In the genomic region with DNA sequence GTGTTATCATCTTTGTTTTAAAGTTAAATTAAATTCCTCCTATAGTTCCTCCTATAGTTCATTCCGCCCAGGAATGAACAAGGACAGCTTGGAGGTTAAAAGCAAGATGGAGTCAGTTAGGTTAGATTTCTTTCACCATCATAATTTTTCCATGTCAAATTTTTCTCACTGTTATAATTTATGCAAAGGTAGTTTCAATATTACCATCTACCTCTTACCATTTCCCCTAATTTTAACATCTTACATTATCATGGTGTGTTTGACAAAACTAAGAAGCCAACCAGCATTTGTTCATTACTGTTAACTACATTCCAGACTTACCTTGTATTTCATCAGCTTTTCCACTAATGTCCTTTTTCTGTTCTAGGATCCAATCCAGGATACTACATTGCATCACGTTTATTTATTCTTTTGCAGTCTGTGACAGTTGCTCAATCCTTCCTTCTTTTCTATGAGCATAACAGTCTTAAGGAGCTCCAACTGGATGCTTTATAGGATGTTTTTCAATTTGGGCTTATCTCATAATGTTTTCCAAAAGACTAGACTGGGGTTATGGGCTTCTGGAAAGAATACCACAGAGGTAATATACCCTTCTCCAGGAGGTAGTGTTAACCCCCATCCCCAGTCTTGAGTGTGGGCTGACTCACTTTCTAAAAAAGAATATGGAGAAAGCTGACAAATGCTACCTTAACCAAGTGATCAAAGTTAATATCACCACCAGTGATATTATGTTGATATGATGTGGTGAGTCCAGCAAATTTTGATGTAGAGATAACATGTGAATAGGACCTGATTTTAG, we compare ENCODE assay signal across 1 cellular context.
A peak's percentile ranks its signal among the peaks of the same experiment; 100 is the strongest.
TF ChIP-seq lines count a peak whose summit lies in the region.

No MANE protein-coding gene starts in this region.

TF ChIP-seq in HEK293, 187 proteins besides CTCF, POLR2A, EP300 and RAD21 (continued from another document and continues in another):
- TF ChIP-seq, protein P1, sequence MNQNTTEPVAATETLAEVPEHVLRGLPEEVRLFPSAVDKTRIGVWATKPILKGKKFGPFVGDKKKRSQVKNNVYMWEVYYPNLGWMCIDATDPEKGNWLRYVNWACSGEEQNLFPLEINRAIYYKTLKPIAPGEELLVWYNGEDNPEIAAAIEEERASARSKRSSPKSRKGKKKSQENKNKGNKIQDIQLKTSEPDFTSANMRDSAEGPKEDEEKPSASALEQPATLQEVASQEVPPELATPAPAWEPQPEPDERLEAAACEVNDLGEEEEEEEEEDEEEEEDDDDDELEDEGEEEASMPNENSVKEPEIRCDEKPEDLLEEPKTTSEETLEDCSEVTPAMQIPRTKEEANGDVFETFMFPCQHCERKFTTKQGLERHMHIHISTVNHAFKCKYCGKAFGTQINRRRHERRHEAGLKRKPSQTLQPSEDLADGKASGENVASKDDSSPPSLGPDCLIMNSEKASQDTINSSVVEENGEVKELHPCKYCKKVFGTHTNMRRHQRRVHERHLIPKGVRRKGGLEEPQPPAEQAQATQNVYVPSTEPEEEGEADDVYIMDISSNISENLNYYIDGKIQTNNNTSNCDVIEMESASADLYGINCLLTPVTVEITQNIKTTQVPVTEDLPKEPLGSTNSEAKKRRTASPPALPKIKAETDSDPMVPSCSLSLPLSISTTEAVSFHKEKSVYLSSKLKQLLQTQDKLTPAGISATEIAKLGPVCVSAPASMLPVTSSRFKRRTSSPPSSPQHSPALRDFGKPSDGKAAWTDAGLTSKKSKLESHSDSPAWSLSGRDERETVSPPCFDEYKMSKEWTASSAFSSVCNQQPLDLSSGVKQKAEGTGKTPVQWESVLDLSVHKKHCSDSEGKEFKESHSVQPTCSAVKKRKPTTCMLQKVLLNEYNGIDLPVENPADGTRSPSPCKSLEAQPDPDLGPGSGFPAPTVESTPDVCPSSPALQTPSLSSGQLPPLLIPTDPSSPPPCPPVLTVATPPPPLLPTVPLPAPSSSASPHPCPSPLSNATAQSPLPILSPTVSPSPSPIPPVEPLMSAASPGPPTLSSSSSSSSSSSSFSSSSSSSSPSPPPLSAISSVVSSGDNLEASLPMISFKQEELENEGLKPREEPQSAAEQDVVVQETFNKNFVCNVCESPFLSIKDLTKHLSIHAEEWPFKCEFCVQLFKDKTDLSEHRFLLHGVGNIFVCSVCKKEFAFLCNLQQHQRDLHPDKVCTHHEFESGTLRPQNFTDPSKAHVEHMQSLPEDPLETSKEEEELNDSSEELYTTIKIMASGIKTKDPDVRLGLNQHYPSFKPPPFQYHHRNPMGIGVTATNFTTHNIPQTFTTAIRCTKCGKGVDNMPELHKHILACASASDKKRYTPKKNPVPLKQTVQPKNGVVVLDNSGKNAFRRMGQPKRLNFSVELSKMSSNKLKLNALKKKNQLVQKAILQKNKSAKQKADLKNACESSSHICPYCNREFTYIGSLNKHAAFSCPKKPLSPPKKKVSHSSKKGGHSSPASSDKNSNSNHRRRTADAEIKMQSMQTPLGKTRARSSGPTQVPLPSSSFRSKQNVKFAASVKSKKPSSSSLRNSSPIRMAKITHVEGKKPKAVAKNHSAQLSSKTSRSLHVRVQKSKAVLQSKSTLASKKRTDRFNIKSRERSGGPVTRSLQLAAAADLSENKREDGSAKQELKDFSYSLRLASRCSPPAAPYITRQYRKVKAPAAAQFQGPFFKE (tag by site-specific recombination; IDR thresholded peaks at IDR 0.05; ENCODE audit: borderline replicate concordance): no peak
- TF ChIP-seq, protein P2, sequence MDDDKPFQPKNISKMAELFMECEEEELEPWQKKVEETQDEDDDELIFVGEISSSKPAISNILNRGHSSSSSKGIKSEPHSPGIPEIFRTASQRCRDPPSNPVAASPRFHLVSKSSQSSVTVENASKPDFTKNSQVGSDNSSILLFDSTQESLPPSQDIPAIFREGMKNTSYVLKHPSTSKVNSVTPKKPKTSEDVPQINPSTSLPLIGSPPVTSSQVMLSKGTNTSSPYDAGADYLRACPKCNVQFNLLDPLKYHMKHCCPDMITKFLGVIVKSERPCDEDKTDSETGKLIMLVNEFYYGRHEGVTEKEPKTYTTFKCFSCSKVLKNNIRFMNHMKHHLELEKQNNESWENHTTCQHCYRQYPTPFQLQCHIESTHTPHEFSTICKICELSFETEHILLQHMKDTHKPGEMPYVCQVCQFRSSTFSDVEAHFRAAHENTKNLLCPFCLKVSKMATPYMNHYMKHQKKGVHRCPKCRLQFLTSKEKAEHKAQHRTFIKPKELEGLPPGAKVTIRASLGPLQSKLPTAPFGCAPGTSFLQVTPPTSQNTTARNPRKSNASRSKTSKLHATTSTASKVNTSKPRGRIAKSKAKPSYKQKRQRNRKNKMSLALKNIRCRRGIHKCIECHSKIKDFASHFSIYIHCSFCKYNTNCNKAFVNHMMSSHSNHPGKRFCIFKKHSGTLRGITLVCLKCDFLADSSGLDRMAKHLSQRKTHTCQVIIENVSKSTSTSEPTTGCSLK (tag by site-specific recombination; IDR thresholded peaks at IDR 0.05): no peak
- TF ChIP-seq, protein P3, sequence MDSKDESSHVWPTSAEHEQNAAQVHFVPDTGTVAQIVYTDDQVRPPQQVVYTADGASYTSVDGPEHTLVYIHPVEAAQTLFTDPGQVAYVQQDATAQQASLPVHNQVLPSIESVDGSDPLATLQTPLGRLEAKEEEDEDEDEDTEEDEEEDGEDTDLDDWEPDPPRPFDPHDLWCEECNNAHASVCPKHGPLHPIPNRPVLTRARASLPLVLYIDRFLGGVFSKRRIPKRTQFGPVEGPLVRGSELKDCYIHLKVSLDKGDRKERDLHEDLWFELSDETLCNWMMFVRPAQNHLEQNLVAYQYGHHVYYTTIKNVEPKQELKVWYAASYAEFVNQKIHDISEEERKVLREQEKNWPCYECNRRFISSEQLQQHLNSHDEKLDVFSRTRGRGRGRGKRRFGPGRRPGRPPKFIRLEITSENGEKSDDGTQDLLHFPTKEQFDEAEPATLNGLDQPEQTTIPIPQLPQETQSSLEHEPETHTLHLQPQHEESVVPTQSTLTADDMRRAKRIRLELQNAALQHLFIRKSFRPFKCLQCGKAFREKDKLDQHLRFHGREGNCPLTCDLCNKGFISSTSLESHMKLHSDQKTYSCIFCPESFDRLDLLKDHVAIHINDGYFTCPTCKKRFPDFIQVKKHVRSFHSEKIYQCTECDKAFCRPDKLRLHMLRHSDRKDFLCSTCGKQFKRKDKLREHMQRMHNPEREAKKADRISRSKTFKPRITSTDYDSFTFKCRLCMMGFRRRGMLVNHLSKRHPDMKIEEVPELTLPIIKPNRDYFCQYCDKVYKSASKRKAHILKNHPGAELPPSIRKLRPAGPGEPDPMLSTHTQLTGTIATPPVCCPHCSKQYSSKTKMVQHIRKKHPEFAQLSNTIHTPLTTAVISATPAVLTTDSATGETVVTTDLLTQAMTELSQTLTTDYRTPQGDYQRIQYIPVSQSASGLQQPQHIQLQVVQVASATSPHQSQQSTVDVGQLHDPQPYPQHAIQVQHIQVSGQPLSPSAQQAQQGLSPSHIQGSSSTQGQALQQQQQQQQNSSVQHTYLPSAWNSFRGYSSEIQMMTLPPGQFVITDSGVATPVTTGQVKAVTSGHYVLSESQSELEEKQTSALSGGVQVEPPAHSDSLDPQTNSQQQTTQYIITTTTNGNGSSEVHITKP (tag by site-specific recombination; IDR thresholded peaks at IDR 0.05): peak; percentile 40; the same call in 1 of the 2 replicates
- no peak for TF ChIP-seq ZNF394 (tag by site-specific recombination; IDR thresholded peaks at IDR 0.05; ENCODE audit: borderline replicate concordance)
- TF ChIP-seq ZNF292 (tag by site-specific recombination; IDR thresholded peaks at IDR 0.05; ENCODE audit: borderline replicate concordance, low read depth): no peak
- TF ChIP-seq, protein P4, sequence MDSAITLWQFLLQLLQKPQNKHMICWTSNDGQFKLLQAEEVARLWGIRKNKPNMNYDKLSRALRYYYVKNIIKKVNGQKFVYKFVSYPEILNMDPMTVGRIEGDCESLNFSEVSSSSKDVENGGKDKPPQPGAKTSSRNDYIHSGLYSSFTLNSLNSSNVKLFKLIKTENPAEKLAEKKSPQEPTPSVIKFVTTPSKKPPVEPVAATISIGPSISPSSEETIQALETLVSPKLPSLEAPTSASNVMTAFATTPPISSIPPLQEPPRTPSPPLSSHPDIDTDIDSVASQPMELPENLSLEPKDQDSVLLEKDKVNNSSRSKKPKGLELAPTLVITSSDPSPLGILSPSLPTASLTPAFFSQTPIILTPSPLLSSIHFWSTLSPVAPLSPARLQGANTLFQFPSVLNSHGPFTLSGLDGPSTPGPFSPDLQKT (IDR thresholded peaks at IDR 0.05; ENCODE audit: borderline replicate concordance, low read depth, low read length): no peak
- TF ChIP-seq, protein P5, sequence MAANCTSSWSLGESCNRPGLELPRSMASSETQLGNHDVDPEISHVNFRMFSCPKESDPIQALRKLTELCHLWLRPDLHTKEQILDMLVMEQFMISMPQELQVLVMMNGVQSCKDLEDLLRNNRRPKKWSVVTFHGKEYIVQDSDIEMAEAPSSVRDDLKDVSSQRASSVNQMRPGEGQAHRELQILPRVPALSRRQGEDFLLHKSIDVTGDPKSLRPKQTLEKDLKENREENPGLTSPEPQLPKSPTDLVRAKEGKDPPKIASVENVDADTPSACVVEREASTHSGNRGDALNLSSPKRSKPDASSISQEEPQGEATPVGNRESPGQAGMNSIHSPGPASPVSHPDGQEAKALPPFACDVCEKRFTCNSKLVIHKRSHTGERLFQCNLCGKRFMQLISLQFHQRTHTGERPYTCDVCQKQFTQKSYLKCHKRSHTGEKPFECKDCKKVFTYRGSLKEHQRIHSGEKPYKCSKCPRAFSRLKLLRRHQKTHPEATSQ (tag by site-specific recombination; IDR thresholded peaks at IDR 0.05): no peak
- TF ChIP-seq ZNF701 (tag by site-specific recombination; IDR thresholded peaks at IDR 0.05): no peak
- TF ChIP-seq, protein P6, sequence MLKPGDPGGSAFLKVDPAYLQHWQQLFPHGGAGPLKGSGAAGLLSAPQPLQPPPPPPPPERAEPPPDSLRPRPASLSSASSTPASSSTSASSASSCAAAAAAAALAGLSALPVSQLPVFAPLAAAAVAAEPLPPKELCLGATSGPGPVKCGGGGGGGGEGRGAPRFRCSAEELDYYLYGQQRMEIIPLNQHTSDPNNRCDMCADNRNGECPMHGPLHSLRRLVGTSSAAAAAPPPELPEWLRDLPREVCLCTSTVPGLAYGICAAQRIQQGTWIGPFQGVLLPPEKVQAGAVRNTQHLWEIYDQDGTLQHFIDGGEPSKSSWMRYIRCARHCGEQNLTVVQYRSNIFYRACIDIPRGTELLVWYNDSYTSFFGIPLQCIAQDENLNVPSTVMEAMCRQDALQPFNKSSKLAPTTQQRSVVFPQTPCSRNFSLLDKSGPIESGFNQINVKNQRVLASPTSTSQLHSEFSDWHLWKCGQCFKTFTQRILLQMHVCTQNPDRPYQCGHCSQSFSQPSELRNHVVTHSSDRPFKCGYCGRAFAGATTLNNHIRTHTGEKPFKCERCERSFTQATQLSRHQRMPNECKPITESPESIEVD (tag by site-specific recombination; IDR thresholded peaks at IDR 0.05): peak; percentile 62
- TF ChIP-seq, protein P7, sequence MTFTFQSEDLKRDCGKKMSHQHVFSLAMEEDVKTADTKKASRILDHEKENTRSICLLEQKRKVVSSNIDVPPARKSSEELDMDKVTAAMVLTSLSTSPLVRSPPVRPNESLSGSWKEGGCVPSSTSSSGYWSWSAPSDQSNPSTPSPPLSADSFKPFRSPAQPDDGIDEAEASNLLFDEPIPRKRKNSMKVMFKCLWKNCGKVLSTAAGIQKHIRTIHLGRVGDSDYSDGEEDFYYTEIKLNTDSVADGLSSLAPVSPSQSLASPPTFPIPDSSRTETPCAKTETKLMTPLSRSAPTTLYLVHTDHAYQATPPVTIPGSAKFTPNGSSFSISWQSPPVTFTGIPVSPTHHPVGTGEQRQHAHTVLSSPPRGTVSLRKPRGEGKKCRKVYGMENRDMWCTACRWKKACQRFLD (tag by site-specific recombination; IDR thresholded peaks at IDR 0.05): no peak
- no peak for TF ChIP-seq ZSCAN30 (tag by site-specific recombination; IDR thresholded peaks at IDR 0.05)
- TF ChIP-seq MYNN (tag by site-specific recombination; IDR thresholded peaks at IDR 0.05; ENCODE audit: borderline replicate concordance): no peak
- TF ChIP-seq HOXC10 (CRISPR knock-in tag; IDR thresholded peaks at IDR 0.05): no peak
- no peak for TF ChIP-seq ZNF112 (tag by site-specific recombination; IDR thresholded peaks at IDR 0.05)
- TF ChIP-seq, protein P8, sequence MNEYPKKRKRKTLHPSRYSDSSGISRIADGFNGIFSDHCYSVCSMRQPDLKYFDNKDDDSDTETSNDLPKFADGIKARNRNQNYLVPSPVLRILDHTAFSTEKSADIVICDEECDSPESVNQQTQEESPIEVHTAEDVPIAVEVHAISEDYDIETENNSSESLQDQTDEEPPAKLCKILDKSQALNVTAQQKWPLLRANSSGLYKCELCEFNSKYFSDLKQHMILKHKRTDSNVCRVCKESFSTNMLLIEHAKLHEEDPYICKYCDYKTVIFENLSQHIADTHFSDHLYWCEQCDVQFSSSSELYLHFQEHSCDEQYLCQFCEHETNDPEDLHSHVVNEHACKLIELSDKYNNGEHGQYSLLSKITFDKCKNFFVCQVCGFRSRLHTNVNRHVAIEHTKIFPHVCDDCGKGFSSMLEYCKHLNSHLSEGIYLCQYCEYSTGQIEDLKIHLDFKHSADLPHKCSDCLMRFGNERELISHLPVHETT (tag by site-specific recombination; IDR thresholded peaks at IDR 0.05): no peak
- no peak for TF ChIP-seq ZIC2 (tag by site-specific recombination; IDR thresholded peaks at IDR 0.05)
- no peak for TF ChIP-seq ZNF248 (tag by site-specific recombination; IDR thresholded peaks at IDR 0.05)
- TF ChIP-seq SCRT1 (tag by site-specific recombination; IDR thresholded peaks at IDR 0.05; ENCODE audit: borderline replicate concordance): no peak
- no peak for TF ChIP-seq ZNF433 (tag by site-specific recombination; IDR thresholded peaks at IDR 0.05; ENCODE audit: low read depth)
- no peak for TF ChIP-seq ZNF585B (tag by site-specific recombination; IDR thresholded peaks at IDR 0.05)
- peak; percentile 54; the same call in 1 of the 2 replicates for TF ChIP-seq ZNF404 (tag by site-specific recombination; IDR thresholded peaks at IDR 0.05)
- TF ChIP-seq ZNF785 (tag by site-specific recombination; IDR thresholded peaks at IDR 0.05): no peak
- no peak for TF ChIP-seq ZNF530 (tag by site-specific recombination; IDR thresholded peaks at IDR 0.05; ENCODE audit: low read depth)
- TF ChIP-seq ZNF600 (tag by site-specific recombination; IDR thresholded peaks at IDR 0.05): no peak
- no peak for TF ChIP-seq YY1 (tag by site-specific recombination; IDR thresholded peaks at IDR 0.05)
- TF ChIP-seq, protein P9, sequence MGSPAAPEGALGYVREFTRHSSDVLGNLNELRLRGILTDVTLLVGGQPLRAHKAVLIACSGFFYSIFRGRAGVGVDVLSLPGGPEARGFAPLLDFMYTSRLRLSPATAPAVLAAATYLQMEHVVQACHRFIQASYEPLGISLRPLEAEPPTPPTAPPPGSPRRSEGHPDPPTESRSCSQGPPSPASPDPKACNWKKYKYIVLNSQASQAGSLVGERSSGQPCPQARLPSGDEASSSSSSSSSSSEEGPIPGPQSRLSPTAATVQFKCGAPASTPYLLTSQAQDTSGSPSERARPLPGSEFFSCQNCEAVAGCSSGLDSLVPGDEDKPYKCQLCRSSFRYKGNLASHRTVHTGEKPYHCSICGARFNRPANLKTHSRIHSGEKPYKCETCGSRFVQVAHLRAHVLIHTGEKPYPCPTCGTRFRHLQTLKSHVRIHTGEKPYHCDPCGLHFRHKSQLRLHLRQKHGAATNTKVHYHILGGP (tag by site-specific recombination; IDR thresholded peaks at IDR 0.05): no peak
- TF ChIP-seq ZNF24 (tag by site-specific recombination; IDR thresholded peaks at IDR 0.05): 0 out of 2 replicates have a peak, but pooled peaks have one; percentile 47
- TF ChIP-seq ZNF138 (tag by site-specific recombination; IDR thresholded peaks at IDR 0.05; ENCODE audit: borderline replicate concordance): no peak
- TF ChIP-seq ZNF610 (tag by site-specific recombination; IDR thresholded peaks at IDR 0.05; ENCODE audit: borderline replicate concordance): peak; percentile 42; the same call in 1 of the 2 replicates
- TF ChIP-seq ZNF521 (tag by site-specific recombination; IDR thresholded peaks at IDR 0.05): no peak
- TF ChIP-seq ZNF146 (tag by site-specific recombination; IDR thresholded peaks at IDR 0.05): no peak
- TF ChIP-seq ZNF626 (tag by site-specific recombination; IDR thresholded peaks at IDR 0.05): no peak
- no peak for TF ChIP-seq KLF9 (tag by site-specific recombination; IDR thresholded peaks at IDR 0.05; ENCODE audit: low read depth)
